Comparison of ENCODE assay signal across 1 cellular context in genomic region chrX:2697741-2698294, GRCh38.
TF ChIP-seq lines count a peak whose summit lies in the region.

No MANE protein-coding gene starts in this region.

TF ChIP-seq in GM12878, 131 proteins besides CTCF, POLR2A, EP300 and RAD21 (continued from another document):
- no peak for TF ChIP-seq ZBTB40 (IDR thresholded peaks at IDR 0.05; ENCODE audit: borderline replicate concordance)
- no peak for TF ChIP-seq EED (IDR thresholded peaks at IDR 0.05; ENCODE audit: low read depth)
- TF ChIP-seq HDAC6 (IDR thresholded peaks at IDR 0.05; ENCODE audit: unreplicated experiment): no peak
- no peak for TF ChIP-seq SREBF1 (IDR thresholded peaks at IDR 0.05; ENCODE audit: low read length)
